In genomic region chr2:239269959-239270358, GRCh38 we compare ENCODE assay signal across 25 cellular contexts.
DNase-seq lines count a peak whose midpoint lies in the region; ATAC-seq and TF ChIP-seq lines count a peak whose summit lies in the region.
"Had no signal": no experiment of that assay in that cellular context is flagged by ENCODE, and none has a peak within 500 bp of the region (broad histone marks: within the 10 kb centered on the region; RNA-seq: fewer than 3 reads in every experiment).

No MANE protein-coding gene starts in this region.

- ATAC-seq in activated naive CD8-positive, alpha-beta T cell treated with anti-CD3 and anti-CD28 coated beads, Interleukin-2, amount 10 ng/mL, durations not matched to agents 7 days and 5 days (ENCODE audit: low read depth): no peak
- ATAC-seq in T-helper 17 cell: no peak

- TF ChIP-seq CTCF in transverse colon (IDR thresholded peaks at IDR 0.05): no peak

- H3K9me3 ChIP-seq in T-helper 17 cell (ENCODE audit: control insufficient read depth, low read length, poor library complexity, severe bottlenecking) (no peaks in the 10 kb centered on the region), transverse colon (no peaks in the 10 kb centered on the region)
- H3K9me3 ChIP-seq: ascending aorta, esophagus squamous epithelium, MG63, prostate gland had no signal

- no peak for TF ChIP-seq EP300 in transverse colon (IDR thresholded peaks at IDR 0.05; ENCODE audit: low read depth)

- peak overlapping the region in 2 of 4 donors; percentile 8 to 16 for H3K27ac ChIP-seq in transverse colon
- H3K27ac ChIP-seq: ascending aorta, prostate gland, RWPE1 had no signal

- in situ Hi-C loops in transverse colon (cut with MboI; ENCODE audit: low pct_ligation_motif_present in 1 of 4, low pct_unique_long_range_greater_than_20kb in 1 of 4, low sequenced_read_pairs in 3 of 4): loop anchor here in 1 of 4 donors (25.0 kb wide), 1 partner anchor 617 kb away; no protein-coding TSS in a partner anchor
- in situ Hi-C loops in KBM-7 (cut with MboI; ENCODE audit: low pct_unique_long_range_greater_than_20kb, low sequenced_read_pairs): no loop called here

- H3K27me3 ChIP-seq in transverse colon: no peaks in the 10 kb centered on the region
- H3K27me3 ChIP-seq: ascending aorta, esophagus squamous epithelium, MG63 had no signal

- no peaks in the 10 kb centered on the region for H3K9me3 Mint-ChIP-seq in activated naive CD8-positive, alpha-beta T cell treated with anti-CD3 and anti-CD28 coated beads, Interleukin-2, amount 10 ng/mL, durations not matched to agents 7 days and 5 days
- peaks cover 2% of the 10 kb centered on the region for H3K9me3 Mint-ChIP-seq in activated naive CD8-positive, alpha-beta T cell treated with anti-CD3 and anti-CD28 coated beads for 36 hours
- H3K9me3 Mint-ChIP-seq: IgD-negative memory B cell had no signal

- TF ChIP-seq POLR2A in transverse colon (IDR thresholded peaks at IDR 0.05): no peak

- H3K4me3 Mint-ChIP-seq in activated naive CD8-positive, alpha-beta T cell treated with anti-CD3 and anti-CD28 coated beads, Interleukin-2, amount 10 ng/mL, durations not matched to agents 7 days and 5 days: no peak overlapping the region
- H3K4me3 Mint-ChIP-seq in activated naive CD8-positive, alpha-beta T cell treated with anti-CD3 and anti-CD28 coated beads for 36 hours: no peak overlapping the region
- no peak overlapping the region for H3K4me3 Mint-ChIP-seq in T-helper 17 cell

- no peak for DNase-seq in activated naive CD8-positive, alpha-beta T cell treated with anti-CD3 and anti-CD28 coated beads, Interleukin-2, amount 10 ng/mL, durations not matched to agents 7 days and 5 days
- DNase-seq in activated naive CD8-positive, alpha-beta T cell treated with anti-CD3 and anti-CD28 coated beads for 36 hours: no peak
- DNase-seq in T-helper 17 cell: no peak
- DNase-seq in islet precursor cell: peak; percentile 43
- peak; percentile 7 for DNase-seq in transverse colon
- no peak for DNase-seq in NCI-H748 treated with DMSO at 0.1 percent for 48 hours (lab: John Stamatoyannopoulos, UW)
- DNase-seq in KBM-7: no peak
- no peak for DNase-seq in GM19238 (ENCODE audit: insufficient read length, low spot score)
- DNase-seq: activated CD4-positive, CD25-positive, alpha-beta regulatory T cell treated with anti-CD3 and anti-CD28 coated beads, Interleukin-2, amount 50 U/mL, for 72 hours; activated CD8-positive, alpha-beta memory T cell treated with anti-CD3 and anti-CD28 coated beads, Interleukin-2, amount 50 U/mL, for 4 hours; activated naive CD4-positive, alpha-beta T cell; DMS79; effector CD4-positive, alpha-beta T cell; esophagus squamous epithelium; MG63; midbrain; NCI-H1436; NCI-H2171; stimulated activated CD4-positive, alpha-beta T cell treated with anti-CD3 and anti-CD28 coated beads, Interleukin-4, amount 100 ng/mL, for 4 hours; T1000 had no signal

- H3K4me3 ChIP-seq in transverse colon: no peak overlapping the region
- H3K4me3 ChIP-seq: ascending aorta, esophagus squamous epithelium, MG63, prostate gland, smooth muscle cell had no signal

- H3K27ac Mint-ChIP-seq in activated naive CD8-positive, alpha-beta T cell treated with anti-CD3 and anti-CD28 coated beads, Interleukin-2, amount 10 ng/mL, durations not matched to agents 7 days and 5 days: peak overlapping the region; percentile 2
- H3K27ac Mint-ChIP-seq in activated naive CD8-positive, alpha-beta T cell treated with anti-CD3 and anti-CD28 coated beads for 36 hours: no peak overlapping the region
- H3K27ac Mint-ChIP-seq in T-helper 17 cell: peak overlapping the region; percentile 79
- H3K27ac Mint-ChIP-seq: IgD-negative memory B cell had no signal

- H3K36me3 Mint-ChIP-seq in activated naive CD8-positive, alpha-beta T cell treated with anti-CD3 and anti-CD28 coated beads, Interleukin-2, amount 10 ng/mL, durations not matched to agents 7 days and 5 days: peaks cover 17% of the 10 kb centered on the region
- H3K36me3 Mint-ChIP-seq in activated naive CD8-positive, alpha-beta T cell treated with anti-CD3 and anti-CD28 coated beads for 36 hours: peaks cover 8% of the 10 kb centered on the region
- H3K36me3 Mint-ChIP-seq in T-helper 17 cell (ENCODE audit: low read depth): peaks cover 2% of the 10 kb centered on the region

- H3K36me3 ChIP-seq in transverse colon: no peaks in the 10 kb centered on the region
- H3K36me3 ChIP-seq: ascending aorta, esophagus squamous epithelium, MG63, prostate gland had no signal

- H3K4me1 ChIP-seq in transverse colon: peaks cover 52 to 87% (median 59%) of the 10 kb centered on the region in 4 donors

- intact Hi-C loops in transverse colon (cut with DNase I; ENCODE audit: low total_unique reads): no loop called here

- H3K27me3 Mint-ChIP-seq in activated naive CD8-positive, alpha-beta T cell treated with anti-CD3 and anti-CD28 coated beads, Interleukin-2, amount 10 ng/mL, durations not matched to agents 7 days and 5 days: no peaks in the 10 kb centered on the region
- peaks cover 39% of the 10 kb centered on the region for H3K27me3 Mint-ChIP-seq in activated naive CD8-positive, alpha-beta T cell treated with anti-CD3 and anti-CD28 coated beads for 36 hours
- H3K27me3 Mint-ChIP-seq in T-helper 17 cell: no peaks in the 10 kb centered on the region

- POLR2A ChIA-PET in activated naive CD8-positive, alpha-beta T cell treated with anti-CD3 and anti-CD28 coated beads, Interleukin-2, amount 10 ng/mL, durations not matched to agents 7 days and 5 days (lab: Charles Lee): interaction anchor here (1.0 to 2.0 kb wide), 2 partner anchors 52 to 131 kb away, joined by 3 to 7 read pairs; partner anchors contain the start of gene HDAC4

- WGBS in transverse colon (ENCODE audit: low coverage in 1 of 2), 2 donors: 85 to 92% methylated on average over 9 to 12 of the region's 12 CpGs

- peaks cover 73% of the 10 kb centered on the region for H3K4me1 Mint-ChIP-seq in activated naive CD8-positive, alpha-beta T cell treated with anti-CD3 and anti-CD28 coated beads, Interleukin-2, amount 10 ng/mL, durations not matched to agents 7 days and 5 days
- H3K4me1 Mint-ChIP-seq in activated naive CD8-positive, alpha-beta T cell treated with anti-CD3 and anti-CD28 coated beads for 36 hours: peaks cover 74% of the 10 kb centered on the region
- H3K4me1 Mint-ChIP-seq in T-helper 17 cell: peaks cover 66% of the 10 kb centered on the region

Comparison
In these comparisons a context has a peak if more than half of its experiments do, and no peak if none do; other contexts are left out.
1. DNase-seq: peak in islet precursor cell (single experiment) and transverse colon (single experiment); none in activated naive CD8-positive, alpha-beta T cell treated with anti-CD3 and anti-CD28 coated beads, Interleukin-2, amount 10 ng/mL, durations not matched to agents 7 days and 5 days (single experiment), activated naive CD8-positive, alpha-beta T cell treated with anti-CD3 and anti-CD28 coated beads for 36 hours (single experiment), T-helper 17 cell (0 of 3), NCI-H748 treated with DMSO at 0.1 percent for 48 hours (single experiment), KBM-7 (single experiment) and GM19238 (single experiment).